In genomic region chr2:239444626-239445625, GRCh38 we compare ENCODE assay signal across 11 cellular contexts. TPM values are rescaled to one million over a fixed set of nuclear protein-coding genes. Genes with fewer than 3 reads are reported as not detected.
DNase-seq lines count a peak whose midpoint lies in the region; ATAC-seq and TF ChIP-seq lines count a peak whose summit lies in the region.
"Had no signal": no experiment of that assay in that cellular context is flagged by ENCODE, and none has a peak within 500 bp of the region (broad histone marks: within the 10 kb centered on the region; RNA-seq: fewer than 3 reads in every experiment).

No MANE protein-coding gene starts in this region.

- CTCF ChIA-PET in mammary epithelial cell (lab: Charles Lee; ENCODE audit: low non-redundant PET): no interaction called here

- ATAC-seq in right cardiac atrium: no peak
- peak; percentile 92 for ATAC-seq in lower lobe of right lung

- no peaks in the 10 kb centered on the region for H3F3A ChIP-seq in MM.1S (ENCODE audit: insufficient read depth, low read length)

- H2AFZ ChIP-seq in mammary epithelial cell (ENCODE audit: low read depth, low read length): no peak overlapping the region
- no peak overlapping the region for H2AFZ ChIP-seq in MM.1S (ENCODE audit: low read length)

- dilution Hi-C loops in mammary epithelial cell (cut with HindIII; ENCODE audit: low sequenced_read_pairs): no loop called here

- H3K27me3 ChIP-seq in right atrium auricular region (no peaks in the 10 kb centered on the region), right cardiac atrium (ENCODE audit: control insufficient read depth, insufficient read depth) (no peaks in the 10 kb centered on the region), mammary epithelial cell (ENCODE audit: insufficient read depth, low read length) (no peaks in the 10 kb centered on the region), lower lobe of right lung (ENCODE audit: low read depth) (no peaks in the 10 kb centered on the region), MM.1S (replicated peaks; ENCODE audit: insufficient read depth, low read length) (no peaks in the 10 kb centered on the region), WERI-Rb-1 (ENCODE audit: insufficient read depth, low read depth, severe bottlenecking) (peaks cover 77% of the 10 kb centered on the region)

- no TSS peak for BruUV-seq in mammary epithelial cell (replicated peaks; lab: Mats Ljungman, UMichigan)

- no peaks in the 10 kb centered on the region for H3K36me3 ChIP-seq in right atrium auricular region
- no peaks in the 10 kb centered on the region for H3K36me3 ChIP-seq in mammary epithelial cell (ENCODE audit: insufficient read depth, low read length)
- H3K36me3 ChIP-seq in lower lobe of right lung: no peaks in the 10 kb centered on the region
- H3K36me3 ChIP-seq in MM.1S (replicated peaks; ENCODE audit: insufficient read depth, low read length): no peaks in the 10 kb centered on the region
- H3K36me3 ChIP-seq in WERI-Rb-1: no peaks in the 10 kb centered on the region

- no peaks in the 10 kb centered on the region for H3K9me3 ChIP-seq in right atrium auricular region
- H3K9me3 ChIP-seq in right cardiac atrium (ENCODE audit: control insufficient read depth, low read length): no peaks in the 10 kb centered on the region
- no peaks in the 10 kb centered on the region for H3K9me3 ChIP-seq in mammary epithelial cell (replicated peaks; ENCODE audit: insufficient read depth, low read length)
- no peaks in the 10 kb centered on the region for H3K9me3 ChIP-seq in lower lobe of right lung
- H3K9me3 ChIP-seq in MM.1S (replicated peaks; ENCODE audit: insufficient read depth, low read length): no peaks in the 10 kb centered on the region
- H3K9me3 ChIP-seq in WERI-Rb-1 (ENCODE audit: severe bottlenecking): peaks cover 5% of the 10 kb centered on the region

- no peak overlapping the region for H3K9ac ChIP-seq in mammary epithelial cell (ENCODE audit: insufficient read depth, low read length)
- no peak overlapping the region for H3K9ac ChIP-seq in MM.1S (ENCODE audit: low read length)

- H3K27ac ChIP-seq in right atrium auricular region (no peak overlapping the region), right cardiac atrium (ENCODE audit: low read length) (no peak overlapping the region), mammary epithelial cell (ENCODE audit: insufficient read depth, low read depth, low read length) (no peak overlapping the region), lower lobe of right lung (peak overlapping the region; percentile 38), MM.1S (ENCODE audit: low read length) (no peak overlapping the region), WERI-Rb-1 (no peak overlapping the region)
- H3K27ac ChIP-seq: C4-2B had no signal

- intact Hi-C loops in right cardiac atrium (cut with DNase I): no loop called here
- intact Hi-C loops in mammary epithelial cell (cut with micrococcal nuclease): no loop called here
- intact Hi-C loops in lower lobe of right lung (cut with DNase I): no loop called here

- in situ Hi-C loops in mammary epithelial cell (cut with MboI; ENCODE audit: low sequenced_read_pairs in 2 of 2): no loop called here

- H4K20me1 ChIP-seq in mammary epithelial cell (ENCODE audit: insufficient read depth, low read length) (no peaks in the 10 kb centered on the region), MM.1S (ENCODE audit: insufficient read depth, low read length) (no peaks in the 10 kb centered on the region)

- TF ChIP-seq CTCF in right atrium auricular region (IDR thresholded peaks at IDR 0.05) (no peak), mammary epithelial cell (conservative IDR thresholded peaks at IDR 0.05 in 1 of 2, IDR thresholded peaks at IDR 0.05 in 1 of 2; ENCODE audit: extremely low read depth in 1 of 2, insufficient read depth in 1 of 2, low read depth in 1 of 2, low read length in 2 of 2) (no peak), lower lobe of right lung (IDR thresholded peaks at IDR 0.05) (no peak), MM.1S (IDR thresholded peaks at IDR 0.05; ENCODE audit: low read length) (no peak), WERI-Rb-1 (IDR thresholded peaks at IDR 0.05; ENCODE audit: low read depth, low read length) (no peak)

- H3K4me1 ChIP-seq in right atrium auricular region (peaks cover 0 to 13% of the 10 kb centered on the region in 2 donors), right cardiac atrium (ENCODE audit: control insufficient read depth, insufficient read depth, low read length) (no peaks in the 10 kb centered on the region), mammary epithelial cell (ENCODE audit: insufficient read depth, low read length) (peaks cover 10% of the 10 kb centered on the region), lower lobe of right lung (peaks cover 28% of the 10 kb centered on the region), MM.1S (ENCODE audit: low read length) (no peaks in the 10 kb centered on the region)

- no peak overlapping the region for H3K4me2 ChIP-seq in mammary epithelial cell (ENCODE audit: insufficient read depth, low read depth, low read length)
- no peak overlapping the region for H3K4me2 ChIP-seq in MM.1S (ENCODE audit: low read depth, low read length)

- DNase-seq in right atrium auricular region (ENCODE audit: low spot score) (peak; percentile 62), right cardiac atrium (no peak), mammary epithelial cell (peak; percentile 39), lower lobe of right lung (peak; percentile 82), amniotic stem cell (lab: John Stamatoyannopoulos, UW) (no peak), MM.1S (no peak), WERI-Rb-1 (no peak), NCI-H510A treated with DMSO at 0.1 percent for 48 hours (lab: John Stamatoyannopoulos, UW) (no peak)
- DNase-seq: activated T-cell treated with anti-CD3 and anti-CD28 coated beads for 4 hours; effector memory CD4-positive, alpha-beta T cell had no signal

- no peaks in the 10 kb centered on the region for H3K9me2 ChIP-seq in MM.1S (replicated peaks; ENCODE audit: insufficient read depth, low read length)

- H3K4me3 ChIP-seq in right atrium auricular region: no peak overlapping the region
- H3K4me3 ChIP-seq in right cardiac atrium (ENCODE audit: low read length): no peak overlapping the region
- H3K4me3 ChIP-seq in mammary epithelial cell (replicated peaks in 1 of 3; ENCODE audit: insufficient read depth in 1 of 3, low read depth in 2 of 3, low read length in 3 of 3): no peak overlapping the region
- no peak overlapping the region for H3K4me3 ChIP-seq in lower lobe of right lung
- no peak overlapping the region for H3K4me3 ChIP-seq in MM.1S (ENCODE audit: low read length)
- no peak overlapping the region for H3K4me3 ChIP-seq in WERI-Rb-1 (ENCODE audit: low read depth, low read length)

- H3K79me2 ChIP-seq in mammary epithelial cell (ENCODE audit: insufficient read depth, low read length): no peaks in the 10 kb centered on the region
- no peaks in the 10 kb centered on the region for H3K79me2 ChIP-seq in MM.1S (ENCODE audit: low read length)

- WGBS in right cardiac atrium: 70% methylated on average over 20 of the region's 20 CpGs
- WGBS in mammary epithelial cell (ENCODE audit: low coverage, missing lambda C conversion rate): 37% methylated on average over 20 of the region's 20 CpGs

RNA-seq across cellular contexts. Expression of gene HDAC4, which starts 44.1 kb away (rescaled TPM):
- total RNA-seq in right atrium auricular region: 10 to 100 TPM in 1 of 2 donors, 1 to 10 TPM in 1; 8.1 to 20.1 TPM
- 10 to 100 TPM; 18.3 to 29.1 (median 25.4) TPM for total RNA-seq in right cardiac atrium
- polyA plus RNA-seq in right cardiac atrium: 7.8 TPM
- 10 to 100 TPM; 18.4 to 20.2 TPM for total RNA-seq in mammary epithelial cell
- polyA plus RNA-seq in mammary epithelial cell: 8.9 TPM
- 12.6 TPM for polyA minus RNA-seq in mammary epithelial cell
- total RNA-seq in lower lobe of right lung: 44.9 TPM

Comparison
In these comparisons a context has a peak if more than half of its experiments do, and no peak if none do; other contexts are left out.
1. DNase-seq: peak in right atrium auricular region (single experiment), mammary epithelial cell (single experiment) and lower lobe of right lung (single experiment); none in right cardiac atrium (0 of 3), amniotic stem cell (single experiment), MM.1S (single experiment), WERI-Rb-1 (single experiment) and NCI-H510A treated with DMSO at 0.1 percent for 48 hours (single experiment).
2. ATAC-seq: peak in lower lobe of right lung (2 of 2); none in right cardiac atrium (0 of 2).